Comparison of ENCODE assay signal across 19 cellular contexts in genomic region chr12:75823475-75823874, GRCh38.
DNase-seq lines count a peak whose midpoint lies in the region; ATAC-seq, FAIRE-seq and TF ChIP-seq lines count a peak whose summit lies in the region.
"Had no signal": no experiment of that assay in that cellular context is flagged by ENCODE, and none has a peak within 500 bp of the region (broad histone marks: within the 10 kb centered on the region; RNA-seq: fewer than 3 reads in every experiment).

No MANE protein-coding gene starts in this region.

- FAIRE-seq in kidney (lab: Jason Lieb, UNC) = no peak
- FAIRE-seq: G401.6 had no signal

- H3K36me3 Mint-ChIP-seq in CD8-positive, alpha-beta T cell = no peaks in the 10 kb centered on the region
- H3K36me3 Mint-ChIP-seq in T-helper 17 cell (ENCODE audit: low read depth) = peaks cover 2% of the 10 kb centered on the region
- H3K36me3 Mint-ChIP-seq: CD4-positive, CD25-positive, alpha-beta regulatory T cell had no signal

- H3K36me3 ChIP-seq in HCT116 (ENCODE audit: control insufficient read depth in 1 of 2, insufficient read depth in 2 of 2, low read length in 2 of 2) (no peaks in the 10 kb centered on the region), SK-N-MC (ENCODE audit: insufficient read depth, low read length) (no peaks in the 10 kb centered on the region), kidney (ENCODE audit: control insufficient read depth in 1 of 2, insufficient read depth in 2 of 2, low read length in 2 of 2) (no peaks in the 10 kb centered on the region)
- no peaks in the 10 kb centered on the region for H3K36me3 ChIP-seq in CD8-positive, alpha-beta T cell (ENCODE audit: insufficient read depth, low read length)
- H3K36me3 ChIP-seq: SJSA1 had no signal

- RAD21 ChIA-PET in HCT116 (lab: Charles Lee; ENCODE audit: low non-redundant PET in 1 of 2, low total read pairs in 2 of 2, uncharacterized antibody in 2 of 2, unreplicated experiment in 2 of 2) = no interaction called here

- no TSS peak for BruUV-seq in HCT116 (replicated peaks; lab: Mats Ljungman, UMichigan)

- no peak for TF ChIP-seq POLR2A in HCT116 (IDR thresholded peaks at IDR 0.05; ENCODE audit: borderline replicate concordance, extremely low read depth, insufficient read depth, insufficient read length)

- POLR2A ChIA-PET in HCT116 (lab: Charles Lee) = no interaction called here
- POLR2A ChIA-PET in CD8-positive, alpha-beta T cell (lab: Charles Lee) = no interaction called here

- H3K27me3 ChIP-seq in HCT116 (ENCODE audit: insufficient read depth, low read length) = no peaks in the 10 kb centered on the region
- no peaks in the 10 kb centered on the region for H3K27me3 ChIP-seq in CD8-positive, alpha-beta T cell (ENCODE audit: insufficient read depth, low read length)
- H3K27me3 ChIP-seq: SJSA1 had no signal

- no peaks in the 10 kb centered on the region for H3K9me2 ChIP-seq in HCT116 (ENCODE audit: insufficient read depth)

- H3K9me3 ChIP-seq in HCT116 (ENCODE audit: control insufficient read depth in 1 of 2, insufficient read depth in 1 of 2, low read depth in 1 of 2, low read length in 2 of 2) (no peaks in the 10 kb centered on the region), SK-N-MC (ENCODE audit: low read depth, low read length) (no peaks in the 10 kb centered on the region), kidney (ENCODE audit: control insufficient read depth in 1 of 2, low read length in 2 of 2) (no peaks in the 10 kb centered on the region), T-helper 17 cell (ENCODE audit: control insufficient read depth, low read length, poor library complexity, severe bottlenecking) (no peaks in the 10 kb centered on the region)
- H3K9me3 ChIP-seq in CD8-positive, alpha-beta T cell (ENCODE audit: low read length) = no peaks in the 10 kb centered on the region
- H3K9me3 ChIP-seq: SJSA1 had no signal

- in situ Hi-C loops in ACHN (cut with HindIII; ENCODE audit: low pct_ligation_motif_present, low pct_unique_long_range_greater_than_20kb, low sequenced_read_pairs) = no loop called here

- H3K4me3 Mint-ChIP-seq in CD8-positive, alpha-beta T cell = no peak overlapping the region
- no peak overlapping the region for H3K4me3 Mint-ChIP-seq in T-helper 17 cell
- H3K4me3 Mint-ChIP-seq: CD4-positive, CD25-positive, alpha-beta regulatory T cell; GM23338 had no signal

- H3K27ac ChIP-seq in HCT116 (ENCODE audit: low read depth, low read length) = peak overlapping the region; percentile 100
- no peak overlapping the region for H3K27ac ChIP-seq in SK-N-MC
- H3K27ac ChIP-seq in CD8-positive, alpha-beta T cell (ENCODE audit: low read depth, low read length) = no peak overlapping the region
- H3K27ac ChIP-seq in kidney (ENCODE audit: low read depth in 2 of 2, low read length in 2 of 2) = no peak overlapping the region
- H3K27ac ChIP-seq: SJSA1 had no signal

- no peaks in the 10 kb centered on the region for H3K4me1 Mint-ChIP-seq in CD8-positive, alpha-beta T cell (ENCODE audit: low read depth)
- H3K4me1 Mint-ChIP-seq in T-helper 17 cell = no peaks in the 10 kb centered on the region
- H3K4me1 Mint-ChIP-seq: CD4-positive, CD25-positive, alpha-beta regulatory T cell had no signal

- H3K27ac Mint-ChIP-seq in CD8-positive, alpha-beta T cell = no peak overlapping the region
- no peak overlapping the region for H3K27ac Mint-ChIP-seq in T-helper 17 cell
- H3K27ac Mint-ChIP-seq: CD4-positive, CD25-positive, alpha-beta regulatory T cell; GM23338 had no signal

- no peak overlapping the region for H2AFZ ChIP-seq in HCT116 (ENCODE audit: low read depth, low read length, poor library complexity, severe bottlenecking)
- H2AFZ ChIP-seq: GM23338 had no signal

- H3K4me3 ChIP-seq in HCT116 (replicated peaks in 1 of 2; ENCODE audit: low read depth in 1 of 2, low read length in 2 of 2) = no peak overlapping the region
- peak overlapping the region; percentile 38; the same call in 1 of the 2 replicates for H3K4me3 ChIP-seq in SK-N-MC
- H3K4me3 ChIP-seq in CD8-positive, alpha-beta T cell (ENCODE audit: low read depth, low read length) = no peak overlapping the region
- no peak overlapping the region for H3K4me3 ChIP-seq in kidney (ENCODE audit: low read length in 2 of 2)
- H3K4me3 ChIP-seq: GM23338, SJSA1 had no signal

- H4K20me1 ChIP-seq in HCT116 (ENCODE audit: insufficient read depth) = no peaks in the 10 kb centered on the region

- H3K4me1 ChIP-seq in HCT116 (ENCODE audit: control insufficient read depth in 1 of 2, insufficient read depth in 2 of 2, low read length in 2 of 2) (peaks cover 69 to 90% of the 10 kb centered on the region in 2 experiments), kidney (ENCODE audit: control insufficient read depth in 1 of 2, insufficient read depth in 1 of 2, low read depth in 1 of 2, low read length in 2 of 2) (no peaks in the 10 kb centered on the region)
- no peaks in the 10 kb centered on the region for H3K4me1 ChIP-seq in CD8-positive, alpha-beta T cell (ENCODE audit: insufficient read depth, low read length)

- TF ChIP-seq CTCF in HCT116 (IDR thresholded peaks at IDR 0.05 in 2 of 3, conservative IDR thresholded peaks at IDR 0.05 in 1 of 3; ENCODE audit: borderline replicate concordance in 1 of 3, insufficient read depth in 1 of 3, low read depth in 2 of 3, low read length in 2 of 3) (no peak), kidney (IDR thresholded peaks at IDR 0.05; ENCODE audit: borderline replicate concordance, extremely low read depth, insufficient read depth) (no peak)
- TF ChIP-seq CTCF in CD8-positive, alpha-beta T cell (IDR thresholded peaks at IDR 0.05) = no peak

- DNase-seq in ACHN = peak; percentile 34
- no peak for DNase-seq in HCT116 (ENCODE audit: low read depth, low spot score)
- peak; percentile 68 for DNase-seq in SK-N-MC (ENCODE audit: low read depth, low spot score)
- peak; percentile 71 for DNase-seq in glomerular visceral epithelial cell (ENCODE audit: extremely low spot score)
- DNase-seq in CD8-positive, alpha-beta T cell = no peak
- DNase-seq in kidney = no peak
- no peak for DNase-seq in iPS-NIHi7 (ENCODE audit: extremely low spot score)
- DNase-seq in T-helper 17 cell = no peak
- DNase-seq: CD4-positive, CD25-positive, alpha-beta regulatory T cell; KBM-7; NCI-H1048; NCI-H1694 treated with DMSO at 0.1 percent for 48 hours; NCI-H2107; NCI-H345; NCI-H526; OCI-M1 had no signal

- peak overlapping the region; percentile 60 for H3K9ac ChIP-seq in HCT116 (ENCODE audit: low read length)
- no peak overlapping the region for H3K9ac ChIP-seq in SK-N-MC (ENCODE audit: insufficient read length)
- no peak overlapping the region for H3K9ac ChIP-seq in kidney (ENCODE audit: low read length in 2 of 2)

- intact Hi-C loops in HCT116 (cut with micrococcal nuclease) = loop anchor here (10.0 kb wide), 2 partner anchors 121 to 1489 kb away; no protein-coding TSS in a partner anchor
- intact Hi-C loops in CD8-positive, alpha-beta T cell (cut with DNase I, micrococcal nuclease) = no loop called here
- intact Hi-C loops in kidney (cut with DNase I) = no loop called here

- H3K4me2 ChIP-seq in HCT116 (ENCODE audit: low read length) = peak overlapping the region; percentile 35
- H3K4me2 ChIP-seq: GM23338 had no signal

- TF ChIP-seq RAD21 in HCT116 (IDR thresholded peaks at IDR 0.05; ENCODE audit: low read depth) = no peak

- peaks cover 7% of the 10 kb centered on the region for H3K79me2 ChIP-seq in HCT116 (ENCODE audit: insufficient read depth, low read length)

- no peak for ATAC-seq in HCT116
- ATAC-seq in CD8-positive, alpha-beta T cell = no peak
- ATAC-seq in T-helper 17 cell = no peak
- ATAC-seq: GM23338 had no signal

- CTCF ChIA-PET in HCT116 (lab: Charles Lee) = no interaction called here
- CTCF ChIA-PET in CD8-positive, alpha-beta T cell (lab: Charles Lee) = no interaction called here

- no peaks in the 10 kb centered on the region for H3K9me3 Mint-ChIP-seq in CD8-positive, alpha-beta T cell
- H3K9me3 Mint-ChIP-seq: GM23338 had no signal

- H3K27me3 Mint-ChIP-seq in CD8-positive, alpha-beta T cell (ENCODE audit: low read depth) = peaks cover 2% of the 10 kb centered on the region
- no peaks in the 10 kb centered on the region for H3K27me3 Mint-ChIP-seq in T-helper 17 cell
- H3K27me3 Mint-ChIP-seq: CD4-positive, CD25-positive, alpha-beta regulatory T cell had no signal

TF ChIP-seq in HCT116, 20 proteins besides CTCF, POLR2A, EP300 and RAD21:
- TF ChIP-seq ELF1 (IDR thresholded peaks at IDR 0.05; ENCODE audit: borderline replicate concordance, low read depth) (no peak), SP1 (IDR thresholded peaks at IDR 0.05; ENCODE audit: low read depth) (peak; percentile 29; the same call in 1 of the 2 replicates), TCF7L2 (IDR thresholded peaks at IDR 0.05; ENCODE audit: borderline replicate concordance, extremely low read depth, insufficient read depth, insufficient read length) (peak; percentile 11), EGR1 (IDR thresholded peaks at IDR 0.05; ENCODE audit: low read depth) (no peak)

Comparison
In these comparisons a context has a peak if more than half of its experiments do, and no peak if none do; other contexts are left out.
1. DNase-seq: peak in ACHN (single experiment), SK-N-MC (single experiment) and glomerular visceral epithelial cell (single experiment); none in HCT116 (single experiment), CD8-positive, alpha-beta T cell (0 of 7), kidney (single experiment), iPS-NIHi7 (single experiment) and T-helper 17 cell (0 of 3).